20 cellular contexts compared by ENCODE assay signal in genomic region chr1:176869577-176869976, GRCh38.
A peak's percentile ranks its signal among the peaks of the same experiment; 100 is the strongest.
DNase-seq lines count a peak whose midpoint lies in the region; ATAC-seq and TF ChIP-seq lines count a peak whose summit lies in the region.
"Had no signal": no experiment of that assay in that cellular context is flagged by ENCODE, and none has a peak within 500 bp of the region (broad histone marks: within the 10 kb centered on the region; RNA-seq: fewer than 3 reads in every experiment).

No MANE protein-coding gene starts in this region.

- H3K9ac ChIP-seq in trophoblast cell (ENCODE audit: low read length) = no peak overlapping the region
- H3K9ac ChIP-seq: BLaER1 treated with 17β-estradiol and CSF1 and Interleukin-3, amounts not matched to agents 10 nM and 100 nM had no signal

- no peak overlapping the region for H3K4ac ChIP-seq in trophoblast cell (ENCODE audit: low read depth, low read length)

- no peak overlapping the region for H4K8ac ChIP-seq in trophoblast cell (ENCODE audit: low read depth, low read length)

- no peak overlapping the region for H2BK120ac ChIP-seq in trophoblast cell (ENCODE audit: insufficient read depth, low read length, poor library complexity)

- H3K27ac Mint-ChIP-seq in activated naive CD8-positive, alpha-beta T cell treated with anti-CD3 and anti-CD28 coated beads for 36 hours = no peak overlapping the region
- H3K27ac Mint-ChIP-seq: B cell; CD4-positive, alpha-beta T cell; CD8-positive, alpha-beta T cell had no signal

- no peaks in the 10 kb centered on the region for H3K4me1 Mint-ChIP-seq in activated naive CD8-positive, alpha-beta T cell treated with anti-CD3 and anti-CD28 coated beads for 36 hours
- H3K4me1 Mint-ChIP-seq: B cell had no signal

- H3K4me1 ChIP-seq in right atrium auricular region = no peaks in the 10 kb centered on the region
- peaks cover 0 to 3% (median 0%) of the 10 kb centered on the region in 12 donors for H3K4me1 ChIP-seq in heart left ventricle
- H3K4me1 ChIP-seq in trophoblast cell (ENCODE audit: control insufficient read depth in 1 of 2, insufficient read depth in 2 of 2, low read length in 2 of 2) = no peaks in the 10 kb centered on the region
- H3K4me1 ChIP-seq: A549; BLaER1 treated with 17β-estradiol and CSF1 and Interleukin-3, amounts not matched to agents 10 nM and 100 nM; Caco-2 had no signal

- no peak overlapping the region for H3K23ac ChIP-seq in trophoblast cell (ENCODE audit: low read length)

- no peak overlapping the region for H3K4me3 ChIP-seq in right atrium auricular region
- H3K4me3 ChIP-seq in heart left ventricle = no peak overlapping the region
- no peak overlapping the region for H3K4me3 ChIP-seq in trophoblast cell (ENCODE audit: low read depth, low read length)
- H3K4me3 ChIP-seq: A549; BLaER1 treated with 17β-estradiol and CSF1 and Interleukin-3, amounts not matched to agents 10 nM and 100 nM had no signal

- no peaks in the 10 kb centered on the region for H3K79me1 ChIP-seq in trophoblast cell (ENCODE audit: low read length)

- H4K91ac ChIP-seq in trophoblast cell (ENCODE audit: low read depth, low read length) = peak overlapping the region; percentile 40

- intact Hi-C loops in Right ventricle myocardium inferior (cut with DNase I) (no loop called here), heart left ventricle (cut with DNase I) (no loop called here), cardiac septum (cut with DNase I) (no loop called here), left ventricle myocardium superior (cut with micrococcal nuclease) (no loop called here)

- TF ChIP-seq POLR2A in heart left ventricle (IDR thresholded peaks at IDR 0.05) = no peak

- no peak overlapping the region for H2AK5ac ChIP-seq in trophoblast cell (ENCODE audit: low read length)

- no peak overlapping the region for H3K4me2 ChIP-seq in trophoblast cell (ENCODE audit: low read length)
- H3K4me2 ChIP-seq: A549; BLaER1 treated with 17β-estradiol and CSF1 and Interleukin-3, amounts not matched to agents 10 nM and 100 nM had no signal

- peaks cover 2% of the 10 kb centered on the region for H3K9me3 Mint-ChIP-seq in activated naive CD8-positive, alpha-beta T cell treated with anti-CD3 and anti-CD28 coated beads for 36 hours

- peak overlapping the region; percentile 55 for H3K14ac ChIP-seq in trophoblast cell (ENCODE audit: low read length)

- no peak overlapping the region for H3K27ac ChIP-seq in right atrium auricular region
- H3K27ac ChIP-seq in heart left ventricle = no peak overlapping the region
- H3K27ac ChIP-seq in trophoblast cell (ENCODE audit: low read depth, low read length) = no peak overlapping the region
- H3K27ac ChIP-seq: 22Rv1; A549; BLaER1 treated with 17β-estradiol and CSF1 and Interleukin-3, amounts not matched to agents 10 nM and 100 nM; C4-2B had no signal

- no peaks in the 10 kb centered on the region for H3K79me2 ChIP-seq in trophoblast cell (ENCODE audit: control insufficient read depth, insufficient read depth, low read length, poor library complexity)

- H4K12ac ChIP-seq in trophoblast cell (ENCODE audit: low read depth, low read length) = no peak overlapping the region

- WGBS in heart left ventricle, 4 donors = 66 to 78% (median 71%) methylated on average over 4 of the region's 4 CpGs
- no CpG with 5 or more reads among the region's 4 CpGs for WGBS in trophoblast cell (ENCODE audit: extremely low coverage, insufficient coverage, insufficient read length)

- no peak overlapping the region for H3K18ac ChIP-seq in trophoblast cell (ENCODE audit: low read length)

- H3K36me3 ChIP-seq in right atrium auricular region (no peaks in the 10 kb centered on the region), heart left ventricle (no peaks in the 10 kb centered on the region), trophoblast cell (ENCODE audit: control insufficient read depth in 1 of 2, insufficient read depth in 2 of 2, low read length in 2 of 2) (no peaks in the 10 kb centered on the region)
- H3K36me3 ChIP-seq: BLaER1 treated with 17β-estradiol and CSF1 and Interleukin-3, amounts not matched to agents 10 nM and 100 nM had no signal

- H3K27me3 Mint-ChIP-seq in activated naive CD8-positive, alpha-beta T cell treated with anti-CD3 and anti-CD28 coated beads for 36 hours = peaks cover 11% of the 10 kb centered on the region

- H3K27me3 ChIP-seq in right atrium auricular region (no peaks in the 10 kb centered on the region), heart left ventricle (no peaks in the 10 kb centered on the region), trophoblast cell (ENCODE audit: insufficient read depth, low read length) (no peaks in the 10 kb centered on the region)
- H3K27me3 ChIP-seq: BLaER1 treated with 17β-estradiol and CSF1 and Interleukin-3, amounts not matched to agents 10 nM and 100 nM had no signal

- DNase-seq in Right ventricle myocardium inferior (ENCODE audit: missing footprints) = no peak
- no peak for DNase-seq in right atrium auricular region (ENCODE audit: low spot score)
- peak in 3 of 5 donors; percentile 10 to 45 (median 32) for DNase-seq in heart left ventricle
- no peak for DNase-seq in cardiac septum (ENCODE audit: low spot score)
- DNase-seq in left ventricle myocardium superior = peak; percentile 43
- no peak for DNase-seq in trophoblast cell
- no peak for DNase-seq in germinal center (ENCODE audit: low spot score)
- no peak for DNase-seq in activated naive CD8-positive, alpha-beta T cell treated with anti-CD3 and anti-CD28 coated beads for 36 hours
- DNase-seq: AML-193; Caco-2; Calu3; CD4-positive, alpha-beta T cell; CD8-positive, alpha-beta T cell; DMS79 treated with DMSO at 0.1 percent for 48 hours; GF-D8 had no signal

- H3K4me3 Mint-ChIP-seq in activated naive CD8-positive, alpha-beta T cell treated with anti-CD3 and anti-CD28 coated beads for 36 hours = no peak overlapping the region
- H3K4me3 Mint-ChIP-seq: B cell; CD4-positive, alpha-beta T cell; CD8-positive, alpha-beta T cell had no signal

- H2AFZ ChIP-seq in trophoblast cell (ENCODE audit: insufficient read depth, low read length, poor library complexity) = no peak overlapping the region

- ATAC-seq in Right ventricle myocardium inferior (peak; percentile 91), heart left ventricle (peak; percentile 68 to 84 (median 80)), left ventricle myocardium superior (peak; percentile 96)
- ATAC-seq: A549; CD8-positive, alpha-beta T cell had no signal

- peak overlapping the region; percentile 67 for H2BK12ac ChIP-seq in trophoblast cell (ENCODE audit: low read length)

- TF ChIP-seq CTCF in right atrium auricular region (IDR thresholded peaks at IDR 0.05) (no peak), heart left ventricle (IDR thresholded peaks at IDR 0.05) (no peak)

- H3K9me3 ChIP-seq in right atrium auricular region = no peaks in the 10 kb centered on the region
- no peaks in the 10 kb centered on the region for H3K9me3 ChIP-seq in heart left ventricle
- H3K9me3 ChIP-seq in trophoblast cell (ENCODE audit: insufficient read depth, low read depth, low read length) = no peaks in the 10 kb centered on the region
- H3K9me3 ChIP-seq: A549; BLaER1 treated with 17β-estradiol and CSF1 and Interleukin-3, amounts not matched to agents 10 nM and 100 nM; Caco-2 had no signal

- H3K36me3 Mint-ChIP-seq in activated naive CD8-positive, alpha-beta T cell treated with anti-CD3 and anti-CD28 coated beads for 36 hours = no peaks in the 10 kb centered on the region
- H3K36me3 Mint-ChIP-seq: CD8-positive, alpha-beta T cell had no signal

- H2BK5ac ChIP-seq in trophoblast cell (ENCODE audit: low read depth, low read length, poor library complexity) = no peak overlapping the region

Comparison
In these comparisons a context has a peak if more than half of its experiments do, and no peak if none do; other contexts are left out.
1. DNase-seq: peak in heart left ventricle (3 of 5) and left ventricle myocardium superior (single experiment); none in Right ventricle myocardium inferior (single experiment), right atrium auricular region (single experiment), cardiac septum (single experiment), trophoblast cell (0 of 2), germinal center (single experiment) and activated naive CD8-positive, alpha-beta T cell treated with anti-CD3 and anti-CD28 coated beads for 36 hours (single experiment).
2. Peak in every context shown above with its lines, with median percentiles within 50 percentile points of each other: ATAC-seq.